Comparison of ENCODE assay signal across 1 cellular context in the genomic region with DNA sequence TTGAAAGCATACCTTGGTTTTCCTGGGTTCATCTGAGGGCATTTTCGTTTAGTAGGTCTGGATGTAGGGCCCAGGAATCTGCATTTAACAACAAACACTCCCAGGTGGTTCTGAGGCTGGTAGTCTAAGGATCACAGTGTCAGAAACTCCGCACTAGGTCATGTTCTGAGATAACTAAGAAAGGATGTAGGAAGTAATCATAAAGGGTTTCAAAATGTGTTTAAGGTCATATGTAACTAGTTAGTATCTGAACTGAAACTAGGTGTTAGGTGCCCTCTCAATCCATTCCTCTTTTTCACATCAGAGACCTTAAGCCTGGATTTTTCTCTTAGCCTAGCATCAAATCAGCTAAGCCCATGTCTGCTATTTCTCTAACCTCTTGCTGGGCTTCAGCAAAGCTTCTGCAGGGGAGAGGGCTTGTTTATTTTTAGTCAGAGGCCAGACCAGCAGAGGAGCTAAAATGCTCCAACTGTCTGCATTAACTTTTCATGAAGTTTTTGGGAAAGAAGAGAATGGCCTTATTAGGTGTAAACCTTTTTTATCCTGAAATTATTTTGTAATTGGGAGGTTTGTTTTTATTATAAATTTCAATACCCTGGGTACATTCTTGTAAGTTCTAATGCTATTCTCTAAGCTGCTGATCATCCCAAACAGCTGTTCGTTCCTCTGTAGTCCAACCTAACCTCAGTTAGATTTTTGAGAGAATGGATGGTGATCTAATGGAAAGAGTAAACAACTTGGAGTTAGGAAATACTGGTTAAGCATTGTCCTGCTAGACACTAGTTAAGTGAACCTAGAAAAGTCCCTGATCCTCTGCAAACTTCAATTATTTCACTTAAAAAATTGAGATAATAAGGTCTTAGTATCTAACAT.
TF ChIP-seq lines count a peak whose summit lies in the region.

No MANE protein-coding gene starts in this region.

TF ChIP-seq in SK-N-SH, 30 proteins besides CTCF, POLR2A, EP300 and RAD21 (continued from another document):
- TF ChIP-seq, protein P1, sequence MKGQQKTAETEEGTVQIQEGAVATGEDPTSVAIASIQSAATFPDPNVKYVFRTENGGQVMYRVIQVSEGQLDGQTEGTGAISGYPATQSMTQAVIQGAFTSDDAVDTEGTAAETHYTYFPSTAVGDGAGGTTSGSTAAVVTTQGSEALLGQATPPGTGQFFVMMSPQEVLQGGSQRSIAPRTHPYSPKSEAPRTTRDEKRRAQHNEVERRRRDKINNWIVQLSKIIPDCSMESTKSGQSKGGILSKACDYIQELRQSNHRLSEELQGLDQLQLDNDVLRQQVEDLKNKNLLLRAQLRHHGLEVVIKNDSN (IDR thresholded peaks at IDR 0.05; ENCODE audit: borderline replicate concordance, low read depth) = no peak
